9 cellular contexts compared by ENCODE assay signal in the genomic region with DNA sequence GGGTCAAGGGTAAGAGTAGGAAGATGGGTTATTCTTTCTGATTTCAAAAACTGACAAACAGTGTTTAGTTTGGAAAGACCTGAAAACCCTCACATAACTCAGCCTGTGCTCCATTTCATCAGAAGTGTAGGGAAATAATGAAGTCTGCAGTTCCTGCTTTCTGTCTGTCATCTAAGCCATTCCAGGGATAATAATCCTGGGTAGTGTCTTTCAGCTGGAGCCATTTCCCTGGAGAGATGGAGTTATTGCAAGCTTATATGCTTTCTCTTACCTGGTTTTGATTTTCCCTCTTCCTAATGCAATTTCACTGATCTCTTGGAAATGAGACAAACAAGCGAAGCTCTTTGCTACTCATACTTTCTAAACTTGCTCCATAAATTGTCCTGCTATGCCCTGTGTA.
"Had no signal": no experiment of that assay in that cellular context is flagged by ENCODE, and none has a peak within 500 bp of the region (broad histone marks: within the 10 kb centered on the region; RNA-seq: fewer than 3 reads in every experiment).

No MANE protein-coding gene starts in this region.

- ATAC-seq: GM23338, HCT116 had no signal

- H3K4me1 Mint-ChIP-seq: GM23338, IgD-negative memory B cell had no signal

- H3K27ac ChIP-seq: KMS-11 had no signal

- H3K4me1 ChIP-seq: HAP-1 had no signal

- H3K27ac Mint-ChIP-seq: GM23338, IgD-negative memory B cell had no signal

- H3K36me3 Mint-ChIP-seq: IgD-negative memory B cell had no signal

- H3K27me3 Mint-ChIP-seq: IgD-negative memory B cell had no signal

- H3K4me3 ChIP-seq: GM23338, HAP-1 had no signal

- H3K9me3 ChIP-seq: HAP-1 had no signal

- H3K4me3 Mint-ChIP-seq: GM23338, IgD-negative memory B cell had no signal

- FAIRE-seq: H1, HTR-8/SVneo had no signal

- H3K36me3 ChIP-seq: HAP-1 had no signal

- DNase-seq: H7, KBM-7 had no signal
